In genomic region chr4:26320453-26321325, GRCh38 we compare ENCODE assay signal across 8 cellular contexts. TPM values are rescaled to one million over a fixed set of nuclear protein-coding genes. Genes with fewer than 3 reads are reported as not detected.
DNase-seq lines count a peak whose midpoint lies in the region; ATAC-seq, FAIRE-seq and TF ChIP-seq lines count a peak whose summit lies in the region.

Gene RBPJ (plus strand): TSS chr4:26321014. CDS start chr4:26321029, 15 bp downstream.

- no peak for FAIRE-seq in H54 (lab: Jason Lieb, UNC)

- peaks cover 24% of the 10 kb centered on the region for H3F3A ChIP-seq in neural progenitor cell (ENCODE audit: low read depth)

- in situ Hi-C loops in SK-MEL-5 (cut with HindIII; ENCODE audit: low pct_unique_long_range_greater_than_20kb, low sequenced_read_pairs), result no loop called here

- H3K79me2 ChIP-seq in neural progenitor cell (ENCODE audit: low read depth), result peaks cover 45% of the 10 kb centered on the region

- peaks cover 24% of the 10 kb centered on the region for H3K4me1 Mint-ChIP-seq in neural progenitor cell

- peak; percentile 49 for ATAC-seq in foreskin keratinocyte

- DNase-seq in DMS79 treated with DMSO at 0.1 percent for 48 hours (lab: John Stamatoyannopoulos, UW) (peak; percentile 60), H54 (ENCODE audit: insufficient read length, low spot score) (peak; percentile 69), NAMALWA (ENCODE audit: low spot score) (peak; percentile 88), SK-MEL-5 (ENCODE audit: low read depth, low spot score) (peak; percentile 96), foreskin keratinocyte (peak; percentile 95 to 97), neural progenitor cell (ENCODE audit: low spot score) (peak; percentile 98)
- DNase-seq in activated naive CD4-positive, alpha-beta T cell (lab: John Stamatoyannopoulos, UW), result peak; percentile 57 to 76 (median 72)

- TF ChIP-seq POLR2A in H54 (IDR thresholded peaks at IDR 0.05; ENCODE audit: low read depth, low read length), result peak; percentile 43; the same call in 1 of the 2 replicates

- TF ChIP-seq CTCF in foreskin keratinocyte (conservative IDR thresholded peaks at IDR 0.05) (no peak), neural progenitor cell (IDR thresholded peaks at IDR 0.05) (no peak)

- H3K36me3 Mint-ChIP-seq in neural progenitor cell, result no peaks in the 10 kb centered on the region

- H3K9me3 ChIP-seq in neural progenitor cell (ENCODE audit: low read depth), result no peaks in the 10 kb centered on the region
- H3K9me3 ChIP-seq in stomach smooth muscle (ENCODE audit: control insufficient read depth in 2 of 2, low read length in 2 of 2), result no peaks in the 10 kb centered on the region

- peak within 1 kb of the TSS; percentile 99 for H3K4me3 Mint-ChIP-seq in neural progenitor cell

- peak within 1 kb of the TSS; percentile 96 for H3K4me2 ChIP-seq in neural progenitor cell

- H3K9ac ChIP-seq in neural progenitor cell, result peak within 1 kb of the TSS; percentile 95
- peak within 1 kb of the TSS; percentile 87 to 93 for H3K9ac ChIP-seq in stomach smooth muscle (ENCODE audit: low read length in 2 of 2)

- no peaks in the 10 kb centered on the region for H3K36me3 ChIP-seq in neural progenitor cell
- no peaks in the 10 kb centered on the region for H3K36me3 ChIP-seq in stomach smooth muscle (ENCODE audit: control insufficient read depth in 2 of 2, insufficient read depth in 2 of 2, low read length in 2 of 2)

- no peaks in the 10 kb centered on the region for H3K27me3 Mint-ChIP-seq in neural progenitor cell (ENCODE audit: insufficient read depth, low read depth)

- peak within 1 kb of the TSS; percentile 94 for H2AFZ ChIP-seq in neural progenitor cell (replicated peaks)

- peak within 1 kb of the TSS; percentile 98 for H3K4me3 ChIP-seq in neural progenitor cell
- peak within 1 kb of the TSS; percentile 89 to 95 for H3K4me3 ChIP-seq in stomach smooth muscle (ENCODE audit: low read length in 2 of 2)

- H3K9me3 Mint-ChIP-seq in neural progenitor cell, result peaks cover 2% of the 10 kb centered on the region

- H3K4me1 ChIP-seq in foreskin keratinocyte, result no peaks in the 10 kb centered on the region
- H3K4me1 ChIP-seq in neural progenitor cell, result peaks cover 12% of the 10 kb centered on the region
- peaks cover 20% of the 10 kb centered on the region for H3K4me1 ChIP-seq in stomach smooth muscle (ENCODE audit: control insufficient read depth, insufficient read depth, low read length)

- peak within 1 kb of the TSS; percentile 98 for H3K27ac Mint-ChIP-seq in neural progenitor cell

- H3K27me3 ChIP-seq in foreskin keratinocyte, result no peaks in the 10 kb centered on the region
- no peaks in the 10 kb centered on the region for H3K27me3 ChIP-seq in neural progenitor cell
- H3K27me3 ChIP-seq in stomach smooth muscle (ENCODE audit: control insufficient read depth in 1 of 2, insufficient read depth in 2 of 2, low read length in 2 of 2), result no peaks in the 10 kb centered on the region

- H3K27ac ChIP-seq in foreskin keratinocyte, result peak within 1 kb of the TSS; percentile 100
- H3K27ac ChIP-seq in neural progenitor cell, result peak within 1 kb of the TSS; percentile 100
- peak within 1 kb of the TSS; percentile 84 for H3K27ac ChIP-seq in stomach smooth muscle (ENCODE audit: low read length)

- H4K20me1 ChIP-seq in neural progenitor cell (ENCODE audit: low read depth), result peaks cover 44% of the 10 kb centered on the region

RNA-seq across cellular contexts. Expression of gene RBPJ, which starts in this region (rescaled TPM):
- 45.0 and 46.2 TPM in 2 replicates for total RNA-seq in SK-MEL-5 (2014; rRNA removed; shearing (Covaris generic))
- polyA plus RNA-seq in SK-MEL-5 (2015; cell fraction: cytosol; rRNA removed), result 22.9 and 33.8 TPM in 2 replicates
- 80.7 and 118 TPM in 2 replicates for polyA plus RNA-seq in SK-MEL-5 (2015; cell fraction: nucleus; rRNA removed)
- 29.3 and 31.5 TPM in 2 replicates for total RNA-seq in foreskin keratinocyte
- 14.3 and 14.7 TPM in 2 replicates for polyA plus RNA-seq in foreskin keratinocyte
- total RNA-seq in neural progenitor cell (ENCODE audit: low replicate concordance), result 105 and 120 TPM in 2 replicates

Comparison
In these comparisons a context has a peak if more than half of its experiments do, and no peak if none do; other contexts are left out.
1. Peak in every context shown above with its lines: DNase-seq, ATAC-seq, H3K4me3 ChIP-seq and H3K27ac ChIP-seq.